18 cellular contexts compared by ENCODE assay signal in the genomic region with DNA sequence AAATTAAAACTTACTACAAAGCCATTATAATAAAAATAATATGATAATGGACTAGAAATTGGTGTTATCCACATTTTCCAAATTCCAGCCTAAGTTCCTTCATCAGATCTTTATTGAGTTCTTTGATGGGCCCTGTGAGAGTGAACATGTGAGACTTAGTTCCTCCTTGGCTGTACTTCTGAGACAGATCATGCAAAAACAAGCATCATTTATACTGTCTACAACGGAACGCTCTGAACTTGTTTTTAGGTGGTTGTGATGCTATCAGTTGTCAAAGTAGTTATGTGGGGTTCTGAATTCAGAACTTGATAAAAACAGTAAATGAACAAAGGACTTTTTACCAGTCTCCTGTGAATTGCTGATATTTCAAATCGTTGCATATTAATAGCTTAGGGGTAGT.
"Had no signal": no experiment of that assay in that cellular context is flagged by ENCODE, and none has a peak within 500 bp of the region (broad histone marks: within the 10 kb centered on the region; RNA-seq: fewer than 3 reads in every experiment).

No MANE protein-coding gene starts in this region.

- H3K4me3 Mint-ChIP-seq: activated CD4-positive, alpha-beta memory T cell treated with anti-CD3 and anti-CD28 coated beads, Interleukin-2, amount 10 ng/mL, durations not matched to agents 7 days and 5 days; activated naive CD8-positive, alpha-beta T cell treated with anti-CD3 and anti-CD28 coated beads for 36 hours; activated T-helper 17 cell treated with anti-CD3 and anti-CD28 coated beads, Interleukin-2, amount 50 U/mL, for 72 hours; endodermal cell; nephron progenitor cell had no signal

- ATAC-seq: activated T-helper 17 cell treated with anti-CD3 and anti-CD28 coated beads, Interleukin-2, amount 50 U/mL, for 72 hours; body of pancreas had no signal

- H3K27me3 ChIP-seq: body of pancreas, sigmoid colon had no signal

- H3K36me3 Mint-ChIP-seq: activated naive CD8-positive, alpha-beta T cell treated with anti-CD3 and anti-CD28 coated beads for 36 hours had no signal

- H3K9me3 Mint-ChIP-seq: activated CD4-positive, alpha-beta memory T cell treated with anti-CD3 and anti-CD28 coated beads, Interleukin-2, amount 10 ng/mL, durations not matched to agents 7 days and 5 days; activated naive CD8-positive, alpha-beta T cell treated with anti-CD3 and anti-CD28 coated beads for 36 hours; activated T-helper 17 cell treated with anti-CD3 and anti-CD28 coated beads, Interleukin-2, amount 50 U/mL, for 72 hours had no signal

- FAIRE-seq: keratinocyte, urothelium cell line had no signal

- H3K27ac ChIP-seq: body of pancreas, epithelial cell of prostate, sigmoid colon had no signal

- H3K27me3 Mint-ChIP-seq: activated CD4-positive, alpha-beta memory T cell treated with anti-CD3 and anti-CD28 coated beads, Interleukin-2, amount 10 ng/mL, durations not matched to agents 7 days and 5 days; activated naive CD8-positive, alpha-beta T cell treated with anti-CD3 and anti-CD28 coated beads for 36 hours had no signal

- DNase-seq: activated CD4-positive, alpha-beta memory T cell treated with anti-CD3 and anti-CD28 coated beads, Interleukin-2, amount 10 ng/mL, durations not matched to agents 7 days and 5 days; activated CD4-positive, alpha-beta T cell treated with anti-CD3 and anti-CD28 coated beads for 4 hours; activated naive CD4-positive, alpha-beta T cell; activated naive CD8-positive, alpha-beta T cell treated with anti-CD3 and anti-CD28 coated beads for 36 hours; activated T-cell treated with anti-CD3 and anti-CD28 coated beads, Interleukin-2, amount 50 U/mL, for 1 hour; body of pancreas; endodermal cell; foreskin melanocyte; midbrain; nephron progenitor cell; sigmoid colon; stimulated activated naive CD4-positive, alpha-beta T cell treated with Interleukin-2 at 50 U/mL for 16 hours had no signal

- H3K9me3 ChIP-seq: body of pancreas, sigmoid colon, tibial nerve had no signal

- H3K4me3 ChIP-seq: body of pancreas, lung, sigmoid colon, tibial nerve had no signal

- H3K4me1 Mint-ChIP-seq: activated naive CD8-positive, alpha-beta T cell treated with anti-CD3 and anti-CD28 coated beads for 36 hours; activated T-helper 17 cell treated with anti-CD3 and anti-CD28 coated beads, Interleukin-2, amount 50 U/mL, for 72 hours had no signal

- H3K36me3 ChIP-seq: sigmoid colon, tibial nerve had no signal

- H3K27ac Mint-ChIP-seq: activated CD4-positive, alpha-beta memory T cell treated with anti-CD3 and anti-CD28 coated beads, Interleukin-2, amount 10 ng/mL, durations not matched to agents 7 days and 5 days; activated naive CD8-positive, alpha-beta T cell treated with anti-CD3 and anti-CD28 coated beads for 36 hours; activated T-helper 17 cell treated with anti-CD3 and anti-CD28 coated beads, Interleukin-2, amount 50 U/mL, for 72 hours; endodermal cell; nephron progenitor cell had no signal

- H3K4me1 ChIP-seq: tibial nerve had no signal
